Comparison of ENCODE assay signal across 1 cellular context in the genomic region with DNA sequence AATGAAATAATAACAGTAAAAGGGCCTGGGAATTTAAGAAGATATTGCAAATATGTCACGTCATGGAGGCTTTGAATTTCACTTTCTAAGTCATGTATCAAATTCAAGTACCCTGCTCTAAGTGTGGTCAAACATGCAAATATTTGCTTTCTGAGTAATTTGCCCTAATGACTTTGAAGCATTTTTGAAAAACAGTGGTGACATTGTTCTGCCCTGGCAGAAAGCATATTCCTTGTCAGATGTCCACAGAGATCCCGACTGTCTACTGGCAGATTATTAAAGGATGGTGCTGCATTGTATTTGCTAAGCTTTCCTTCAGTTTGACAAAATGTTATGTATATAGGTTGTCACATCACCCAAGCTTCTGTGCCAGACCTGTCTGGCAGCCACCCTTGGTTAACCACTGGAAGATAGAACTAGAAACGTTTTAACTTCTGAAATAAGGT.
TF ChIP-seq lines count a peak whose summit lies in the region.

No MANE protein-coding gene starts in this region.

TF ChIP-seq in HepG2, 621 proteins besides CTCF, POLR2A, EP300 and RAD21 (continued from another document and continues in another):
- TF ChIP-seq ZNF253 (CRISPR knock-in tag; IDR thresholded peaks at IDR 0.05; ENCODE audit: borderline replicate concordance) (no peak), ZNF44 (CRISPR knock-in tag; IDR thresholded peaks at IDR 0.05) (no peak), FOSL1 (CRISPR knock-in tag; IDR thresholded peaks at IDR 0.05; ENCODE audit: borderline replicate concordance) (peak; percentile 94), ZFP62 (CRISPR knock-in tag; IDR thresholded peaks at IDR 0.05) (no peak), ZNF207 (IDR thresholded peaks at IDR 0.05; ENCODE audit: borderline replicate concordance) (no peak), RCOR2 (CRISPR knock-in tag; IDR thresholded peaks at IDR 0.05) (peak; percentile 79), ZNF432 (CRISPR knock-in tag; IDR thresholded peaks at IDR 0.05; ENCODE audit: borderline replicate concordance) (no peak), ZBTB1 (CRISPR knock-in tag; IDR thresholded peaks at IDR 0.05; ENCODE audit: borderline replicate concordance) (no peak), ZMAT3 (CRISPR knock-in tag; conservative IDR thresholded peaks at IDR 0.05) (peak; percentile 61; the same call in 1 of the 2 replicates), SETDB1 (CRISPR knock-in tag; IDR thresholded peaks at IDR 0.05; ENCODE audit: borderline replicate concordance) (no peak), ZBTB38 (CRISPR knock-in tag; IDR thresholded peaks at IDR 0.05) (no peak), REPIN1 (CRISPR knock-in tag; IDR thresholded peaks at IDR 0.05; ENCODE audit: borderline replicate concordance, low read depth) (peak; percentile 34; the same call in 1 of the 2 replicates), SMYD3 (CRISPR knock-in tag; IDR thresholded peaks at IDR 0.05) (no peak), MAFK (conservative IDR thresholded peaks at IDR 0.05 in 1 of 2, IDR thresholded peaks at IDR 0.05 in 1 of 2; ENCODE audit: low read length in 2 of 2) (peak; percentile 52 to 54; a peak in 3 of 4 replicates), ZNF329 (CRISPR knock-in tag; IDR thresholded peaks at IDR 0.05; ENCODE audit: low read depth) (no peak), ZNF570 (CRISPR knock-in tag; IDR thresholded peaks at IDR 0.05; ENCODE audit: borderline replicate concordance) (no peak), EED (CRISPR knock-in tag; IDR thresholded peaks at IDR 0.05) (no peak)
- TF ChIP-seq, protein P1, sequence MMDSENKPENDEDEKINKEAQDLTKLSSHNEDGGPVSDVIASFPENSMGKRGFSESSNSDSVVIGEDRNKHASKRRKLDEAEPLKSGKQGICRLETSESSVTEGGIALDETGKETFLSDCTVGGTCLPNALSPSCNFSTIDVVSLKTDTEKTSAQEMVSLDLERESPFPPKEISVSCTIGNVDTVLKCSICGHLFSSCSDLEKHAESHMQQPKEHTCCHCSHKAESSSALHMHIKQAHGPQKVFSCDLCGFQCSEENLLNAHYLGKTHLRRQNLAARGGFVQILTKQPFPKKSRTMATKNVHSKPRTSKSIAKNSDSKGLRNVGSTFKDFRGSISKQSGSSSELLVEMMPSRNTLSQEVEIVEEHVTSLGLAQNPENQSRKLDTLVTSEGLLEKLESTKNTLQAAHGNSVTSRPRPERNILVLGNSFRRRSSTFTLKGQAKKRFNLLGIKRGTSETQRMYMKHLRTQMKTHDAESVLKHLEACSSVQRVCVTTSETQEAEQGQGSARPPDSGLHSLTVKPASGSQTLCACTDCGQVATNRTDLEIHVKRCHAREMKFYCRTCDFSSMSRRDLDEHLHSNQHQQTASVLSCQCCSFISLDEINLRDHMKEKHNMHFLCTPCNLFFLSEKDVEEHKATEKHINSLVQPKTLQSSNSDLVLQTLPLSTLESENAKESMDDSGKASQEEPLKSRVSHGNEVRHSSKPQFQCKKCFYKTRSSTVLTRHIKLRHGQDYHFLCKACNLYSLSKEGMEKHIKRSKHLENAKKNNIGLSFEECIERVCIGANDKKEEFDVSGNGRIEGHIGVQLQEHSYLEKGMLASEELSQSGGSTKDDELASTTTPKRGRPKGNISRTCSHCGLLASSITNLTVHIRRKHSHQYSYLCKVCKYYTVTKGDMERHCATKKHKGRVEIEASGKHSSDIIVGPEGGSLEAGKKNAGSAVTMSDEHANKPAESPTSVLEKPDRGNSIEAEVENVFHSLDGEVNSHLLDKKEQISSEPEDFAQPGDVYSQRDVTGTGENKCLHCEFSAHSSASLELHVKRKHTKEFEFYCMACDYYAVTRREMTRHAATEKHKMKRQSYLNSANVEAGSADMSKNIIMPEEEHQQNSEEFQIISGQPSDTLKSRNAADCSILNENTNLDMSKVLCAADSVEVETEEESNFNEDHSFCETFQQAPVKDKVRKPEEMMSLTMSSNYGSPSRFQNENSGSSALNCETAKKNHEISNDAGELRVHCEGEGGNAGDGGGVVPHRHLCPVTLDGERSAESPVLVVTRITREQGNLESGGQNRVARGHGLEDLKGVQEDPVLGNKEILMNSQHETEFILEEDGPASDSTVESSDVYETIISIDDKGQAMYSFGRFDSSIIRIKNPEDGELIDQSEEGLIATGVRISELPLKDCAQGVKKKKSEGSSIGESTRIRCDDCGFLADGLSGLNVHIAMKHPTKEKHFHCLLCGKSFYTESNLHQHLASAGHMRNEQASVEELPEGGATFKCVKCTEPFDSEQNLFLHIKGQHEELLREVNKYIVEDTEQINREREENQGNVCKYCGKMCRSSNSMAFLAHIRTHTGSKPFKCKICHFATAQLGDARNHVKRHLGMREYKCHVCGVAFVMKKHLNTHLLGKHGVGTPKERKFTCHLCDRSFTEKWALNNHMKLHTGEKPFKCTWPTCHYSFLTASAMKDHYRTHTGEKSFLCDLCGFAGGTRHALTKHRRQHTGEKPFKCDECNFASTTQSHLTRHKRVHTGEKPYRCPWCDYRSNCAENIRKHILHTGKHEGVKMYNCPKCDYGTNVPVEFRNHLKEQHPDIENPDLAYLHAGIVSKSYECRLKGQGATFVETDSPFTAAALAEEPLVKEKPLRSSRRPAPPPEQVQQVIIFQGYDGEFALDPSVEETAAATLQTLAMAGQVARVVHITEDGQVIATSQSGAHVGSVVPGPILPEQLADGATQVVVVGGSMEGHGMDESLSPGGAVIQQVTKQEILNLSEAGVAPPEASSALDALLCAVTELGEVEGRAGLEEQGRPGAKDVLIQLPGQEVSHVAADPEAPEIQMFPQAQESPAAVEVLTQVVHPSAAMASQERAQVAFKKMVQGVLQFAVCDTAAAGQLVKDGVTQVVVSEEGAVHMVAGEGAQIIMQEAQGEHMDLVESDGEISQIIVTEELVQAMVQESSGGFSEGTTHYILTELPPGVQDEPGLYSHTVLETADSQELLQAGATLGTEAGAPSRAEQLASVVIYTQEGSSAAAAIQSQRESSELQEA (CRISPR knock-in tag; IDR thresholded peaks at IDR 0.05; ENCODE audit: not compliant biosample characterization), result no peak
- TF ChIP-seq, protein P2, sequence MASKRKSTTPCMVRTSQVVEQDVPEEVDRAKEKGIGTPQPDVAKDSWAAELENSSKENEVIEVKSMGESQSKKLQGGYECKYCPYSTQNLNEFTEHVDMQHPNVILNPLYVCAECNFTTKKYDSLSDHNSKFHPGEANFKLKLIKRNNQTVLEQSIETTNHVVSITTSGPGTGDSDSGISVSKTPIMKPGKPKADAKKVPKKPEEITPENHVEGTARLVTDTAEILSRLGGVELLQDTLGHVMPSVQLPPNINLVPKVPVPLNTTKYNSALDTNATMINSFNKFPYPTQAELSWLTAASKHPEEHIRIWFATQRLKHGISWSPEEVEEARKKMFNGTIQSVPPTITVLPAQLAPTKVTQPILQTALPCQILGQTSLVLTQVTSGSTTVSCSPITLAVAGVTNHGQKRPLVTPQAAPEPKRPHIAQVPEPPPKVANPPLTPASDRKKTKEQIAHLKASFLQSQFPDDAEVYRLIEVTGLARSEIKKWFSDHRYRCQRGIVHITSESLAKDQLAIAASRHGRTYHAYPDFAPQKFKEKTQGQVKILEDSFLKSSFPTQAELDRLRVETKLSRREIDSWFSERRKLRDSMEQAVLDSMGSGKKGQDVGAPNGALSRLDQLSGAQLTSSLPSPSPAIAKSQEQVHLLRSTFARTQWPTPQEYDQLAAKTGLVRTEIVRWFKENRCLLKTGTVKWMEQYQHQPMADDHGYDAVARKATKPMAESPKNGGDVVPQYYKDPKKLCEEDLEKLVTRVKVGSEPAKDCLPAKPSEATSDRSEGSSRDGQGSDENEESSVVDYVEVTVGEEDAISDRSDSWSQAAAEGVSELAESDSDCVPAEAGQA (IDR thresholded peaks at IDR 0.05; ENCODE audit: low read depth), result no peak
- TF ChIP-seq, protein P2 (CRISPR knock-in tag; IDR thresholded peaks at IDR 0.05; ENCODE audit: borderline replicate concordance), result no peak
- TF ChIP-seq, protein P3, sequence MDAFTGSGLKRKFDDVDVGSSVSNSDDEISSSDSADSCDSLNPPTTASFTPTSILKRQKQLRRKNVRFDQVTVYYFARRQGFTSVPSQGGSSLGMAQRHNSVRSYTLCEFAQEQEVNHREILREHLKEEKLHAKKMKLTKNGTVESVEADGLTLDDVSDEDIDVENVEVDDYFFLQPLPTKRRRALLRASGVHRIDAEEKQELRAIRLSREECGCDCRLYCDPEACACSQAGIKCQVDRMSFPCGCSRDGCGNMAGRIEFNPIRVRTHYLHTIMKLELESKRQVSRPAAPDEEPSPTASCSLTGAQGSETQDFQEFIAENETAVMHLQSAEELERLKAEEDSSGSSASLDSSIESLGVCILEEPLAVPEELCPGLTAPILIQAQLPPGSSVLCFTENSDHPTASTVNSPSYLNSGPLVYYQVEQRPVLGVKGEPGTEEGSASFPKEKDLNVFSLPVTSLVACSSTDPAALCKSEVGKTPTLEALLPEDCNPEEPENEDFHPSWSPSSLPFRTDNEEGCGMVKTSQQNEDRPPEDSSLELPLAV (CRISPR knock-in tag; conservative IDR thresholded peaks at IDR 0.05; ENCODE audit: low read depth), result no peak
- TF ChIP-seq, protein P4, sequence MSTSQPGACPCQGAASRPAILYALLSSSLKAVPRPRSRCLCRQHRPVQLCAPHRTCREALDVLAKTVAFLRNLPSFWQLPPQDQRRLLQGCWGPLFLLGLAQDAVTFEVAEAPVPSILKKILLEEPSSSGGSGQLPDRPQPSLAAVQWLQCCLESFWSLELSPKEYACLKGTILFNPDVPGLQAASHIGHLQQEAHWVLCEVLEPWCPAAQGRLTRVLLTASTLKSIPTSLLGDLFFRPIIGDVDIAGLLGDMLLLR (CRISPR knock-in tag; IDR thresholded peaks at IDR 0.05), result no peak
- TF ChIP-seq, protein P5, sequence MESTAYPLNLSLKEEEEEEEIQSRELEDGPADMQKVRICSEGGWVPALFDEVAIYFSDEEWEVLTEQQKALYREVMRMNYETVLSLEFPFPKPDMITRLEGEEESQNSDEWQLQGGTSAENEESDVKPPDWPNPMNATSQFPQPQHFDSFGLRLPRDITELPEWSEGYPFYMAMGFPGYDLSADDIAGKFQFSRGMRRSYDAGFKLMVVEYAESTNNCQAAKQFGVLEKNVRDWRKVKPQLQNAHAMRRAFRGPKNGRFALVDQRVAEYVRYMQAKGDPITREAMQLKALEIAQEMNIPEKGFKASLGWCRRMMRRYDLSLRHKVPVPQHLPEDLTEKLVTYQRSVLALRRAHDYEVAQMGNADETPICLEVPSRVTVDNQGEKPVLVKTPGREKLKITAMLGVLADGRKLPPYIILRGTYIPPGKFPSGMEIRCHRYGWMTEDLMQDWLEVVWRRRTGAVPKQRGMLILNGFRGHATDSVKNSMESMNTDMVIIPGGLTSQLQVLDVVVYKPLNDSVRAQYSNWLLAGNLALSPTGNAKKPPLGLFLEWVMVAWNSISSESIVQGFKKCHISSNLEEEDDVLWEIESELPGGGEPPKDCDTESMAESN (CRISPR knock-in tag; conservative IDR thresholded peaks at IDR 0.05), result 0 out of 2 replicates have a peak, but pooled peaks have one; percentile 43
- TF ChIP-seq, protein P6, sequence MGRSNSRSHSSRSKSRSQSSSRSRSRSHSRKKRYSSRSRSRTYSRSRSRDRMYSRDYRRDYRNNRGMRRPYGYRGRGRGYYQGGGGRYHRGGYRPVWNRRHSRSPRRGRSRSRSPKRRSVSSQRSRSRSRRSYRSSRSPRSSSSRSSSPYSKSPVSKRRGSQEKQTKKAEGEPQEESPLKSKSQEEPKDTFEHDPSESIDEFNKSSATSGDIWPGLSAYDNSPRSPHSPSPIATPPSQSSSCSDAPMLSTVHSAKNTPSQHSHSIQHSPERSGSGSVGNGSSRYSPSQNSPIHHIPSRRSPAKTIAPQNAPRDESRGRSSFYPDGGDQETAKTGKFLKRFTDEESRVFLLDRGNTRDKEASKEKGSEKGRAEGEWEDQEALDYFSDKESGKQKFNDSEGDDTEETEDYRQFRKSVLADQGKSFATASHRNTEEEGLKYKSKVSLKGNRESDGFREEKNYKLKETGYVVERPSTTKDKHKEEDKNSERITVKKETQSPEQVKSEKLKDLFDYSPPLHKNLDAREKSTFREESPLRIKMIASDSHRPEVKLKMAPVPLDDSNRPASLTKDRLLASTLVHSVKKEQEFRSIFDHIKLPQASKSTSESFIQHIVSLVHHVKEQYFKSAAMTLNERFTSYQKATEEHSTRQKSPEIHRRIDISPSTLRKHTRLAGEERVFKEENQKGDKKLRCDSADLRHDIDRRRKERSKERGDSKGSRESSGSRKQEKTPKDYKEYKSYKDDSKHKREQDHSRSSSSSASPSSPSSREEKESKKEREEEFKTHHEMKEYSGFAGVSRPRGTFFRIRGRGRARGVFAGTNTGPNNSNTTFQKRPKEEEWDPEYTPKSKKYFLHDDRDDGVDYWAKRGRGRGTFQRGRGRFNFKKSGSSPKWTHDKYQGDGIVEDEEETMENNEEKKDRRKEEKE (IDR thresholded peaks at IDR 0.05), result no peak
- TF ChIP-seq, protein P7, sequence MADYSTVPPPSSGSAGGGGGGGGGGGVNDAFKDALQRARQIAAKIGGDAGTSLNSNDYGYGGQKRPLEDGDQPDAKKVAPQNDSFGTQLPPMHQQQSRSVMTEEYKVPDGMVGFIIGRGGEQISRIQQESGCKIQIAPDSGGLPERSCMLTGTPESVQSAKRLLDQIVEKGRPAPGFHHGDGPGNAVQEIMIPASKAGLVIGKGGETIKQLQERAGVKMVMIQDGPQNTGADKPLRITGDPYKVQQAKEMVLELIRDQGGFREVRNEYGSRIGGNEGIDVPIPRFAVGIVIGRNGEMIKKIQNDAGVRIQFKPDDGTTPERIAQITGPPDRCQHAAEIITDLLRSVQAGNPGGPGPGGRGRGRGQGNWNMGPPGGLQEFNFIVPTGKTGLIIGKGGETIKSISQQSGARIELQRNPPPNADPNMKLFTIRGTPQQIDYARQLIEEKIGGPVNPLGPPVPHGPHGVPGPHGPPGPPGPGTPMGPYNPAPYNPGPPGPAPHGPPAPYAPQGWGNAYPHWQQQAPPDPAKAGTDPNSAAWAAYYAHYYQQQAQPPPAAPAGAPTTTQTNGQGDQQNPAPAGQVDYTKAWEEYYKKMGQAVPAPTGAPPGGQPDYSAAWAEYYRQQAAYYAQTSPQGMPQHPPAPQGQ (CRISPR knock-in tag; IDR thresholded peaks at IDR 0.05; ENCODE audit: borderline replicate concordance), result no peak
- TF ChIP-seq, protein P8, sequence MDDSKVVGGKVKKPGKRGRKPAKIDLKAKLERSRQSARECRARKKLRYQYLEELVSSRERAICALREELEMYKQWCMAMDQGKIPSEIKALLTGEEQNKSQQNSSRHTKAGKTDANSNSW (CRISPR knock-in tag; IDR thresholded peaks at IDR 0.05; ENCODE audit: borderline replicate concordance), result no peak
